ENCODE assay signal across 8 cellular contexts in the genomic region with DNA sequence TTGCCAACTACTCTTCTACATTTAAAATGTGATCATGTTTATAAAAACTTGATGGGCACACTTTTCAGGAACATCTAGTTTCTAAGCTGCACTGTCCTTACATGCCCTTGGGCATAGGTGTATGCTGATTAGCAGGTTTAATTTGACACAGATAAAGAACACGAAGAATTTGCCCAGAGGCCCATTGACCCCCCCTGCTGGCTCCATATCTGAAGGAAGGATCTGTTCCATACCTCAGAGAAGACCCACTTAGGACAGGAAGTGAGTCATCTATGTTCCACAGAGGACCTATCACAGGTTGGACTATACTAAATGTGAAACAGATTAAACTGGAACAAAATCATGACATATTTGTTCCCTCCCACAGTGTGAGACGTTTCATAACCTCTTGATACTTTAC.
DNase-seq lines count a peak whose midpoint lies in the region; ATAC-seq and TF ChIP-seq lines count a peak whose summit lies in the region.

No MANE protein-coding gene starts in this region.

- intact Hi-C loops in activated T-helper 1 cell treated with anti-CD3 and anti-CD28 coated beads, Interleukin-12 subunit alpha, Interleukin-12 subunit beta, Interleukin-2, Interleukin-4 antibody, amounts not matched to agents 30 ng/mL and 10 ng/mL and 1 ng/mL, durations not matched to agents 14 hours and 24 hours and 36 hours (cut with micrococcal nuclease) = loop anchor here (1.0 to 5.0 kb wide), 23 partner anchors 12 to 1086 kb away; a partner anchor contains a TSS
- intact Hi-C loops in upper lobe of right lung (cut with DNase I) = no loop called here

- DNase-seq in activated T-helper 1 cell treated with anti-CD3 and anti-CD28 coated beads, Interleukin-12 subunit alpha, Interleukin-12 subunit beta, Interleukin-2, Interleukin-4 antibody, amounts not matched to agents 30 ng/mL and 10 ng/mL and 1 ng/mL, durations not matched to agents 14 hours and 24 hours and 36 hours (ENCODE audit: low spot score) = peak; percentile 38
- DNase-seq in left lobe of liver (ENCODE audit: low spot score) (no peak), upper lobe of right lung (no peak), C1 segment of cervical spinal cord (lab: John Stamatoyannopoulos, UW) (no peak), hypothalamus (lab: John Stamatoyannopoulos, UW) (no peak), ureter (ENCODE audit: low spot score) (no peak)

- TF ChIP-seq CTCF in OCI-LY1 (IDR thresholded peaks at IDR 0.05; ENCODE audit: low read length) (peak; percentile 63; the same call in 1 of the 2 replicates), upper lobe of right lung (IDR thresholded peaks at IDR 0.05) (no peak)

- H3K36me3 ChIP-seq in OCI-LY1 (ENCODE audit: insufficient read depth, low read length) (no peaks in the 10 kb centered on the region), upper lobe of right lung (no peaks in the 10 kb centered on the region)

- no peaks in the 10 kb centered on the region for H3K79me2 ChIP-seq in OCI-LY1 (ENCODE audit: insufficient read depth, low read length)

- H3F3A ChIP-seq in OCI-LY1 (ENCODE audit: insufficient read depth, low read length) = no peaks in the 10 kb centered on the region

- peak overlapping the region; percentile 87 for H3K27ac Mint-ChIP-seq in activated T-helper 1 cell treated with anti-CD3 and anti-CD28 coated beads, Interleukin-12 subunit alpha, Interleukin-12 subunit beta, Interleukin-2, Interleukin-4 antibody, amounts not matched to agents 30 ng/mL and 10 ng/mL and 1 ng/mL, durations not matched to agents 14 hours and 24 hours and 36 hours

- no peak overlapping the region for H3K9ac ChIP-seq in OCI-LY1 (ENCODE audit: low read length)

- H3K9me2 ChIP-seq in OCI-LY1 (ENCODE audit: low read depth, low read length) = no peaks in the 10 kb centered on the region

- no peaks in the 10 kb centered on the region for H3K9me3 ChIP-seq in OCI-LY1 (ENCODE audit: low read length)
- no peaks in the 10 kb centered on the region for H3K9me3 ChIP-seq in upper lobe of right lung

- ATAC-seq in GM18907 (IDR thresholded peaks at IDR 0.05; ENCODE audit: unreplicated experiment) = peak; percentile 50
- peak; percentile 65 for ATAC-seq in left lobe of liver
- peak; percentile 82 for ATAC-seq in upper lobe of right lung

- peak overlapping the region; percentile 2; the same call in 1 of the 2 replicates for H3K4me2 ChIP-seq in OCI-LY1 (ENCODE audit: low read length)

- no peaks in the 10 kb centered on the region for H4K20me1 ChIP-seq in OCI-LY1 (ENCODE audit: insufficient read depth, low read length)

- no peak overlapping the region for H3K4me3 ChIP-seq in OCI-LY1 (ENCODE audit: low read depth, low read length, poor library complexity, severe bottlenecking)
- no peak overlapping the region for H3K4me3 ChIP-seq in upper lobe of right lung

- no peaks in the 10 kb centered on the region for H3K27me3 ChIP-seq in OCI-LY1 (ENCODE audit: insufficient read depth, low read length)
- H3K27me3 ChIP-seq in upper lobe of right lung = no peaks in the 10 kb centered on the region

- peaks cover 9% of the 10 kb centered on the region for H3K9me3 Mint-ChIP-seq in activated T-helper 1 cell treated with anti-CD3 and anti-CD28 coated beads, Interleukin-12 subunit alpha, Interleukin-12 subunit beta, Interleukin-2, Interleukin-4 antibody, amounts not matched to agents 30 ng/mL and 10 ng/mL and 1 ng/mL, durations not matched to agents 14 hours and 24 hours and 36 hours

- no peak overlapping the region for H2AFZ ChIP-seq in OCI-LY1 (ENCODE audit: low read length)

- H3K27ac ChIP-seq in OCI-LY1 (ENCODE audit: low read depth, low read length, poor library complexity, severe bottlenecking) (peak overlapping the region; percentile 42), upper lobe of right lung (no peak overlapping the region)

- peaks cover 53% of the 10 kb centered on the region for H3K4me1 Mint-ChIP-seq in activated T-helper 1 cell treated with anti-CD3 and anti-CD28 coated beads, Interleukin-12 subunit alpha, Interleukin-12 subunit beta, Interleukin-2, Interleukin-4 antibody, amounts not matched to agents 30 ng/mL and 10 ng/mL and 1 ng/mL, durations not matched to agents 14 hours and 24 hours and 36 hours (ENCODE audit: low read depth)

- H3K4me3 Mint-ChIP-seq in activated T-helper 1 cell treated with anti-CD3 and anti-CD28 coated beads, Interleukin-12 subunit alpha, Interleukin-12 subunit beta, Interleukin-2, Interleukin-4 antibody, amounts not matched to agents 30 ng/mL and 10 ng/mL and 1 ng/mL, durations not matched to agents 14 hours and 24 hours and 36 hours = peak overlapping the region; percentile 61

- H3K36me3 Mint-ChIP-seq in activated T-helper 1 cell treated with anti-CD3 and anti-CD28 coated beads, Interleukin-12 subunit alpha, Interleukin-12 subunit beta, Interleukin-2, Interleukin-4 antibody, amounts not matched to agents 30 ng/mL and 10 ng/mL and 1 ng/mL, durations not matched to agents 14 hours and 24 hours and 36 hours (ENCODE audit: low read depth) = peaks cover 5% of the 10 kb centered on the region

- H3K4me1 ChIP-seq in OCI-LY1 (ENCODE audit: insufficient read depth, low read length, severe bottlenecking) = peaks cover 48% of the 10 kb centered on the region
- H3K4me1 ChIP-seq in upper lobe of right lung = no peaks in the 10 kb centered on the region

- no peaks in the 10 kb centered on the region for H3K27me3 Mint-ChIP-seq in activated T-helper 1 cell treated with anti-CD3 and anti-CD28 coated beads, Interleukin-12 subunit alpha, Interleukin-12 subunit beta, Interleukin-2, Interleukin-4 antibody, amounts not matched to agents 30 ng/mL and 10 ng/mL and 1 ng/mL, durations not matched to agents 14 hours and 24 hours and 36 hours (ENCODE audit: insufficient read depth)
